ENCODE assay signal across 1 cellular context in genomic region chr2:218645126-218645525, GRCh38.
TF ChIP-seq lines count a peak whose summit lies in the region.

No MANE protein-coding gene starts in this region.

TF ChIP-seq in endothelial cell of umbilical vein, 7 proteins besides CTCF, POLR2A, EP300 and RAD21:
- no peak for TF ChIP-seq MAX (IDR thresholded peaks at IDR 0.05; ENCODE audit: insufficient read depth, insufficient read length)
- peak; percentile 19 for TF ChIP-seq POLR2AphosphoS5 (IDR thresholded peaks at IDR 0.05; ENCODE audit: insufficient read depth, low read depth, low read length)
